ENCODE assay signal across 14 cellular contexts in genomic region chr1:74681001-74681400, GRCh38. TPM values are rescaled to one million over a fixed set of nuclear protein-coding genes. Genes with fewer than 3 reads are reported as not detected.
A peak's percentile ranks its signal among the peaks of the same experiment; 100 is the strongest.
DNase-seq lines count a peak whose midpoint lies in the region; ATAC-seq, FAIRE-seq and TF ChIP-seq lines count a peak whose summit lies in the region.
"Had no signal": no experiment of that assay in that cellular context is flagged by ENCODE, and none has a peak within 500 bp of the region (broad histone marks: within the 10 kb centered on the region; RNA-seq: fewer than 3 reads in every experiment).

No MANE protein-coding gene starts in this region.

- intact Hi-C loops in CD4-positive, alpha-beta T cell (cut with DNase I, micrococcal nuclease), result no loop called here

- CTCF ChIA-PET in CD4-positive, alpha-beta T cell (lab: Charles Lee), result interaction anchor here (0.6 kb wide), 1 partner anchor 106 kb away, joined by 3 read pairs; no protein-coding TSS in a partner anchor

- H3K4me1 Mint-ChIP-seq in CD4-positive, alpha-beta T cell (ENCODE audit: low read depth), result no peaks in the 10 kb centered on the region
- H3K4me1 Mint-ChIP-seq: activated T-helper 17 cell treated with anti-CD3 and anti-CD28 coated beads, Interleukin-2, amount 50 U/mL, for 72 hours had no signal

- H3K27ac Mint-ChIP-seq in CD4-positive, alpha-beta T cell, result no peak overlapping the region
- H3K27ac Mint-ChIP-seq: activated T-helper 17 cell treated with anti-CD3 and anti-CD28 coated beads, Interleukin-2, amount 50 U/mL, for 72 hours had no signal

- no peaks in the 10 kb centered on the region for H3K9me3 Mint-ChIP-seq in CD4-positive, alpha-beta T cell

- FAIRE-seq in GM12891 (lab: Jason Lieb, UNC), result peak; percentile 76

- peak; percentile 55 for ATAC-seq in GM19452 (IDR thresholded peaks at IDR 0.05; ENCODE audit: unreplicated experiment)
- ATAC-seq in HG02870 (IDR thresholded peaks at IDR 0.05; ENCODE audit: unreplicated experiment), result peak; percentile 20
- ATAC-seq in HG03565 (IDR thresholded peaks at IDR 0.05; ENCODE audit: unreplicated experiment), result peak; percentile 13
- ATAC-seq in esophagus mucosa, result no peak
- ATAC-seq in CD4-positive, alpha-beta T cell (ENCODE audit: poor library complexity), result no peak

- H3K9me3 ChIP-seq in CD4-positive, alpha-beta T cell (ENCODE audit: control insufficient read depth, low read length), result no peaks in the 10 kb centered on the region
- H3K9me3 ChIP-seq: breast epithelium, esophagus squamous epithelium, testis had no signal

- POLR2A ChIA-PET in CD4-positive, alpha-beta T cell (lab: Charles Lee), result no interaction called here

- no peak overlapping the region for H3K27ac ChIP-seq in CD4-positive, alpha-beta T cell (ENCODE audit: low read depth, low read length)
- H3K27ac ChIP-seq: breast epithelium, esophagus squamous epithelium, testis had no signal

- H3K4me3 Mint-ChIP-seq in CD4-positive, alpha-beta T cell, result no peak overlapping the region
- H3K4me3 Mint-ChIP-seq: activated T-helper 17 cell treated with anti-CD3 and anti-CD28 coated beads, Interleukin-2, amount 50 U/mL, for 72 hours had no signal

- no peak for DNase-seq in GM12891 (ENCODE audit: insufficient read length, low spot score)
- no peak for DNase-seq in CD4-positive, alpha-beta T cell
- DNase-seq in NCI-H510A treated with DMSO at 0.1 percent for 48 hours (lab: John Stamatoyannopoulos, UW), result no peak
- DNase-seq in hepatic stellate cell (ENCODE audit: low spot score), result no peak
- DNase-seq: esophagus squamous epithelium, NCI-H526, testis had no signal

- peaks cover 4% of the 10 kb centered on the region for H3K27me3 ChIP-seq in CD4-positive, alpha-beta T cell (ENCODE audit: control insufficient read depth, insufficient read depth, low read length)
- H3K27me3 ChIP-seq: breast epithelium, esophagus squamous epithelium, testis had no signal

- TF ChIP-seq CTCF in CD4-positive, alpha-beta T cell (IDR thresholded peaks at IDR 0.05), result no peak

- H3K27me3 Mint-ChIP-seq in CD4-positive, alpha-beta T cell, result peaks cover 21% of the 10 kb centered on the region

- no peaks in the 10 kb centered on the region for H3K36me3 Mint-ChIP-seq in CD4-positive, alpha-beta T cell (ENCODE audit: low read depth)

- TF ChIP-seq POLR2A in GM12891 (IDR thresholded peaks at IDR 0.05; ENCODE audit: low read depth, low read length), result no peak

TF ChIP-seq in GM12891, 5 proteins besides CTCF, POLR2A, EP300 and RAD21:
- TF ChIP-seq TAF1 (IDR thresholded peaks at IDR 0.05; ENCODE audit: low read depth, low read length), result no peak
- TF ChIP-seq POLR2AphosphoS5 (IDR thresholded peaks at IDR 0.05; ENCODE audit: low read depth, low read length), result no peak
- no peak for TF ChIP-seq POU2F2 (IDR thresholded peaks at IDR 0.05; ENCODE audit: low read depth, low read length)
- TF ChIP-seq SPI1 (IDR thresholded peaks at IDR 0.05; ENCODE audit: low read depth, low read length), result no peak
- no peak for TF ChIP-seq PAX5 (IDR thresholded peaks at IDR 0.05; ENCODE audit: insufficient read depth, low read length, severe bottlenecking)

RNA-seq across cellular contexts. Expression of gene ERICH3, which starts 7.4 kb away (rescaled TPM):
- polyA plus RNA-seq in GM12891 (2012; ENCODE audit: low read depth, missing spikeins), result 1.1 TPM
- total RNA-seq in esophagus mucosa, result not detected
- total RNA-seq in CD4-positive, alpha-beta T cell, result not detected
- total RNA-seq: activated T-helper 17 cell treated with anti-CD3 and anti-CD28 coated beads, Interleukin-2, amount 50 U/mL, for 72 hours; esophagus squamous epithelium; pulmonary artery endothelial cell had no signal

RNA-seq across cellular contexts. Expression of gene CRYZ, which starts 51.8 kb away (rescaled TPM):
- polyA plus RNA-seq in GM12891 (2012; ENCODE audit: low read depth, missing spikeins), result 85.5 TPM
- total RNA-seq in esophagus mucosa, result 18.0 TPM
- 1 to 10 TPM; 4.6 to 6.2 TPM for total RNA-seq in CD4-positive, alpha-beta T cell

RNA-seq across cellular contexts. Expression of gene TYW3, which starts 52.0 kb away (rescaled TPM):
- 47.7 TPM for polyA plus RNA-seq in GM12891 (2012; ENCODE audit: low read depth, missing spikeins)
- total RNA-seq in esophagus mucosa, result 10.5 TPM
- total RNA-seq in CD4-positive, alpha-beta T cell, result 10 to 100 TPM in 1 of 2 experiments, 1 to 10 TPM in 1; 9.9 to 10.1 TPM

Comparison
In these comparisons a context has a peak if more than half of its experiments do, and no peak if none do; other contexts are left out.
1. ATAC-seq: peak in GM19452 (single experiment), HG02870 (single experiment) and HG03565 (single experiment); none in esophagus mucosa (single experiment) and CD4-positive, alpha-beta T cell (single experiment).